In the genomic region with DNA sequence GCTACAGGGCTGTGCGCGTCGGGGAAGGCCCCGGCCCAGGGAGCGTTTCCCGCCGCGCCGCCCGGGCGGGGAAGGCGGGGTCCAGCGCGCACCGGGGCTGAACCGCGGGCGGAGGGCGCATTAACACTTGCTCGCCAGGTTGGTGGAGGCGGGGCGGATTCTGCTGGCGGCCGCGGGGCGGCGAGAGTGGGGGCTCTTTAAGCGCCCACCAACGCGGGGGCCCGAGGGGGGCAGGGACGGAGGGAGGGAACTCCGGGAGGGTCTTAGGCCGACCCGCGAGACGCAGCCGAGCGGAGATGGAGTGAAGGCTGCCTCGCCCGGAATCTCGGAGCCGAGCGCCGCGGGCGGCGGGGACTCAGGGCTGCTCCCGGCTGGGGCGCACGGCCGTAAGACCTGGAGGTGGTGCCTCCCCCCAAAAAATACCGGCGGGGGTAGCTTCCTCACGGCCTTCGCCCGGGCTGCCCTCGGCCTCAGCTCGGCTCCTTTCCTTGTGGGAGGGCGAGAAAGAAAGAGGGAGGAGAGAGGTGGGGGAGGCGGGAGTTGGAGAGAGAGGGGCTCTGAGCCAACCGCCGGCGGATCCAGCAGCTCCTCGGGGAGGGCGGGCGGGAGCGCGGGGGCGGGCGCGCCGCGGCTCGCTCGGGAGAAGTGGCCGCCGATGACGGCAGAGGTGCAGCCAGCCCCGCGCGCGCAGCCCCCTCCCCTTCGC, we compare ENCODE assay signal across 8 cellular contexts. TPM values are rescaled to one million over a fixed set of nuclear protein-coding genes. Genes with fewer than 3 reads are reported as not detected.
DNase-seq lines count a peak whose midpoint lies in the region; ATAC-seq and TF ChIP-seq lines count a peak whose summit lies in the region.

No MANE protein-coding gene starts in this region.

- no peaks in the 10 kb centered on the region for H3F3A ChIP-seq in PC-9 (ENCODE audit: insufficient read depth, low read depth)

- no peak for TF ChIP-seq CTCF in AG04449 (IDR thresholded peaks at IDR 0.05; ENCODE audit: insufficient read depth, low read length, missing control alignments)
- peak; percentile 37 for TF ChIP-seq CTCF in HEK293 (tag by site-specific recombination; IDR thresholded peaks at IDR 0.05)
- TF ChIP-seq CTCF in choroid plexus epithelial cell (conservative IDR thresholded peaks at IDR 0.05; ENCODE audit: low read depth, low read length): no peak
- TF ChIP-seq CTCF in PC-9 (conservative IDR thresholded peaks at IDR 0.05): no peak

- peaks cover 26% of the 10 kb centered on the region for H3K4me1 Mint-ChIP-seq in memory B cell

- DNase-seq in AG04449 (ENCODE audit: low read depth, low spot score): no peak
- peak; percentile 89 for DNase-seq in choroid plexus epithelial cell (ENCODE audit: low read depth)
- no peak for DNase-seq in memory B cell (ENCODE audit: low spot score in 2 of 2)
- no peak for DNase-seq in ACHN
- no peak for DNase-seq in PC-9

- H3K9me3 ChIP-seq in HEK293 (ENCODE audit: control insufficient read depth, insufficient read depth, low read depth, low read length) (no peaks in the 10 kb centered on the region), PC-9 (ENCODE audit: insufficient read depth, low read depth) (no peaks in the 10 kb centered on the region)

- H3K4me1 ChIP-seq in HEK293 (ENCODE audit: control insufficient read depth, insufficient read depth, low read length): peaks cover 3% of the 10 kb centered on the region
- no peaks in the 10 kb centered on the region for H3K4me1 ChIP-seq in PC-9 (replicated peaks; ENCODE audit: insufficient read depth)

- intact Hi-C loops in PC-9 (cut with micrococcal nuclease; ENCODE audit: unreplicated experiment): loop anchor here (10.0 kb wide), 1 partner anchor 165 kb away; no protein-coding TSS in a partner anchor

- no peaks in the 10 kb centered on the region for H3K36me3 Mint-ChIP-seq in memory B cell

- ATAC-seq in memory B cell (ENCODE audit: low read depth) (peak; percentile 37), GM18498 (IDR thresholded peaks at IDR 0.05; ENCODE audit: unreplicated experiment) (no peak), HG03354 (IDR thresholded peaks at IDR 0.05; ENCODE audit: poor library complexity, severe bottlenecking, unreplicated experiment) (no peak)

- 0 out of 2 replicates have a peak, but pooled peaks cover 6% of the 10 kb centered on the region for H4K20me1 ChIP-seq in PC-9 (ENCODE audit: insufficient read depth)

- POLR2A ChIA-PET in AG04449 (lab: Yijun Ruan, JAX): interaction anchor here (0.7 to 1.5 kb wide), 3 partner anchors 51 to 184 kb away, joined by 3 to 4 read pairs (median 4); no protein-coding TSS in a partner anchor
- POLR2A ChIA-PET in HEK293 (lab: Yijun Ruan, JAX): interaction anchor here (0.6 to 1.0 kb wide), 3 partner anchors 119 to 263 kb away, joined by 3 to 4 read pairs (median 3); no protein-coding TSS in a partner anchor
- POLR2A ChIA-PET in PC-9 (lab: Charles Lee; ENCODE audit: unreplicated experiment): no interaction called here

- H3K27ac Mint-ChIP-seq in memory B cell: no peak overlapping the region

- H3K4me3 Mint-ChIP-seq in memory B cell: peak overlapping the region; percentile 85

- CTCF ChIA-PET in AG04449 (lab: Yijun Ruan, JAX): interaction anchor here (1.0 to 1.3 kb wide), 4 partner anchors 10 to 437 kb away, joined by 3 to 7 read pairs (median 5); no protein-coding TSS in a partner anchor
- CTCF ChIA-PET in HEK293 (lab: Yijun Ruan, JAX): interaction anchor here (0.5 to 1.2 kb wide), 3 partner anchors 257 to 464 kb away, joined by 3 read pairs; no protein-coding TSS in a partner anchor
- CTCF ChIA-PET in PC-9 (lab: Charles Lee): interaction anchor here (0.6 kb wide), 1 partner anchor 9 kb away, joined by 3 read pairs; no protein-coding TSS in a partner anchor

- peaks cover 38% of the 10 kb centered on the region for H3K27me3 Mint-ChIP-seq in memory B cell

- peaks cover 36% of the 10 kb centered on the region for H3K27me3 ChIP-seq in PC-9 (ENCODE audit: insufficient read depth, low read depth)

- H3K4me3 ChIP-seq in AG04449 (ENCODE audit: low read depth, low read length): peak overlapping the region; percentile 64
- H3K4me3 ChIP-seq in HEK293 (ENCODE audit: low read depth, low read length): peak overlapping the region; percentile 52
- H3K4me3 ChIP-seq in choroid plexus epithelial cell (ENCODE audit: low read depth, low read length): peak overlapping the region; percentile 74
- H3K4me3 ChIP-seq in PC-9: no peak overlapping the region

- H3K36me3 ChIP-seq in HEK293 (ENCODE audit: control insufficient read depth in 2 of 2, insufficient read depth in 1 of 2, low read length in 2 of 2) (peaks cover 0 to 14% of the 10 kb centered on the region in 2 experiments; a peak in 1 of 3 replicates), PC-9 (ENCODE audit: low read depth) (no peaks in the 10 kb centered on the region)

- H3K27ac ChIP-seq in HEK293 (ENCODE audit: extremely low read depth, low read depth, low read length): peak overlapping the region; percentile 91
- no peak overlapping the region for H3K27ac ChIP-seq in PC-9

- no TSS peak for BruUV-seq in PC-9 (replicated peaks; lab: Mats Ljungman, UMichigan)

- H3K79me2 ChIP-seq in PC-9 (ENCODE audit: low read depth): no peaks in the 10 kb centered on the region

- no peaks in the 10 kb centered on the region for H3K9me2 ChIP-seq in PC-9 (ENCODE audit: insufficient read depth)

- H2AFZ ChIP-seq in PC-9: no peak overlapping the region

- H3K4me2 ChIP-seq in PC-9: no peak overlapping the region

- in situ Hi-C loops in ACHN (cut with HindIII; ENCODE audit: low pct_ligation_motif_present, low pct_unique_long_range_greater_than_20kb, low sequenced_read_pairs): no loop called here

- H3K9me3 Mint-ChIP-seq in memory B cell: no peaks in the 10 kb centered on the region

TF ChIP-seq in HEK293, 187 proteins besides CTCF, POLR2A, EP300 and RAD21 (continues in another document):
- TF ChIP-seq ZNF202 (tag by site-specific recombination; IDR thresholded peaks at IDR 0.05; ENCODE audit: borderline replicate concordance) (no peak), ZNF16 (tag by site-specific recombination; IDR thresholded peaks at IDR 0.05; ENCODE audit: low read depth) (no peak), ZNF777 (tag by site-specific recombination; IDR thresholded peaks at IDR 0.05; ENCODE audit: borderline replicate concordance) (0 out of 2 replicates have a peak, but pooled peaks have one; percentile 34), SCRT2 (tag by site-specific recombination; IDR thresholded peaks at IDR 0.05) (no peak), ZBTB26 (tag by site-specific recombination; optimal IDR thresholded peaks at IDR 0.05) (peak; percentile 67), ZEB2 (tag by site-specific recombination; IDR thresholded peaks at IDR 0.05) (no peak), ZNF292 (tag by site-specific recombination; IDR thresholded peaks at IDR 0.05; ENCODE audit: borderline replicate concordance, low read depth) (no peak), ZNF132 (tag by site-specific recombination; IDR thresholded peaks at IDR 0.05; ENCODE audit: borderline replicate concordance) (no peak), ZNF157 (tag by site-specific recombination; IDR thresholded peaks at IDR 0.05) (no peak), EGR2 (tag by site-specific recombination; IDR thresholded peaks at IDR 0.05; ENCODE audit: low read depth) (peak; percentile 69)
- TF ChIP-seq, protein P1, sequence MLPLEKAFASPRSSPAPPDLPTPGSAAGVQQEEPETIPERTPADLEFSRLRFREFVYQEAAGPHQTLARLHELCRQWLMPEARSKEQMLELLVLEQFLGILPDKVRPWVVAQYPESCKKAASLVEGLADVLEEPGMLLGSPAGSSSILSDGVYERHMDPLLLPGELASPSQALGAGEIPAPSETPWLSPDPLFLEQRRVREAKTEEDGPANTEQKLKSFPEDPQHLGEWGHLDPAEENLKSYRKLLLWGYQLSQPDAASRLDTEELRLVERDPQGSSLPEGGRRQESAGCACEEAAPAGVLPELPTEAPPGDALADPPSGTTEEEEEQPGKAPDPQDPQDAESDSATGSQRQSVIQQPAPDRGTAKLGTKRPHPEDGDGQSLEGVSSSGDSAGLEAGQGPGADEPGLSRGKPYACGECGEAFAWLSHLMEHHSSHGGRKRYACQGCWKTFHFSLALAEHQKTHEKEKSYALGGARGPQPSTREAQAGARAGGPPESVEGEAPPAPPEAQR (tag by site-specific recombination; IDR thresholded peaks at IDR 0.05): no peak
- TF ChIP-seq, protein P2, sequence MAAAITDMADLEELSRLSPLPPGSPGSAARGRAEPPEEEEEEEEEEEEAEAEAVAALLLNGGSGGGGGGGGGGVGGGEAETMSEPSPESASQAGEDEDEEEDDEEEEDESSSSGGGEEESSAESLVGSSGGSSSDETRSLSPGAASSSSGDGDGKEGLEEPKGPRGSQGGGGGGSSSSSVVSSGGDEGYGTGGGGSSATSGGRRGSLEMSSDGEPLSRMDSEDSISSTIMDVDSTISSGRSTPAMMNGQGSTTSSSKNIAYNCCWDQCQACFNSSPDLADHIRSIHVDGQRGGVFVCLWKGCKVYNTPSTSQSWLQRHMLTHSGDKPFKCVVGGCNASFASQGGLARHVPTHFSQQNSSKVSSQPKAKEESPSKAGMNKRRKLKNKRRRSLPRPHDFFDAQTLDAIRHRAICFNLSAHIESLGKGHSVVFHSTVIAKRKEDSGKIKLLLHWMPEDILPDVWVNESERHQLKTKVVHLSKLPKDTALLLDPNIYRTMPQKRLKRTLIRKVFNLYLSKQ (tag by site-specific recombination; IDR thresholded peaks at IDR 0.05; ENCODE audit: borderline replicate concordance): no peak
- TF ChIP-seq, protein P3, sequence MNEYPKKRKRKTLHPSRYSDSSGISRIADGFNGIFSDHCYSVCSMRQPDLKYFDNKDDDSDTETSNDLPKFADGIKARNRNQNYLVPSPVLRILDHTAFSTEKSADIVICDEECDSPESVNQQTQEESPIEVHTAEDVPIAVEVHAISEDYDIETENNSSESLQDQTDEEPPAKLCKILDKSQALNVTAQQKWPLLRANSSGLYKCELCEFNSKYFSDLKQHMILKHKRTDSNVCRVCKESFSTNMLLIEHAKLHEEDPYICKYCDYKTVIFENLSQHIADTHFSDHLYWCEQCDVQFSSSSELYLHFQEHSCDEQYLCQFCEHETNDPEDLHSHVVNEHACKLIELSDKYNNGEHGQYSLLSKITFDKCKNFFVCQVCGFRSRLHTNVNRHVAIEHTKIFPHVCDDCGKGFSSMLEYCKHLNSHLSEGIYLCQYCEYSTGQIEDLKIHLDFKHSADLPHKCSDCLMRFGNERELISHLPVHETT (tag by site-specific recombination; IDR thresholded peaks at IDR 0.05): no peak

RNA-seq across cellular contexts. Expression of gene FOXF1, which starts 0.4 kb away (rescaled TPM):
- not detected in 2 replicates for total RNA-seq in PC-9 (2021)

RNA-seq across cellular contexts. Expression of gene MTHFSD, which starts 45.1 kb away (rescaled TPM):
- total RNA-seq in PC-9 (2021): 23.4 and 25.7 TPM in 2 replicates

RNA-seq across cellular contexts. Expression of gene FOXC2, which starts 56.7 kb away (rescaled TPM):
- not detected in 2 replicates for total RNA-seq in PC-9 (2021)
